In the genomic region with DNA sequence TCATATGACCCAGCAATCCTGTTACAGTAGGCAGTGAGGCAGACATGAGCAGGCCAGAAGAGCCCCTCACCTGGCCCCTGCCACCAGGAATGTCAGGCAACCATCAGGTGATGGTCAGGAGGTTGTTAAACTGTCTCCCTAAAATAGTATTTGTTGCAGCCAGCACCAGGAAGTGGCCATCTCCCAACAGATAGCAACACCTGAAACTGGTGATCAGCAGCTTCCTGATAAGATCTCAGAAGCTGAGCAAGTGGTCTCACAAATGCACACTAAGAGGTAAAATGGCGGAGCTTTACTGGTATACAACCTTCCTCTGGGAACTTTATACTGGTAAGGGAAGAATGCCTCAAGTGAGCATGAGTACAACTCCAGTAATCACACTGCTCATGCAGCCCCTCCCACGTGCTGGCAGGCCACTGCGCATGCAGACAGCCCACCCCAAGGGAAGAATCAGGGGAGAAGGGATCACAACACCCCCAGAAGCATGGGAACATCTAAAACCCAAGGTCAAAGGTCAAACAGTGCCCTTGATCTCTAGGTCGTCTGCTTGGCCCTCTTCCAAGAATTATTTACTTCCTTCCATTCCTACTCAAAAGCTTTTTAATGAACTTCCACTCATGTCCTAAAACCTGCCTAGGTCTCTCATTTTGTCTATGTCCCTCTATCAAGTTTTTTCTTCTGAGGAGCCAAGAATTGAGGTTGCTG, we compare ENCODE assay signal across 2 cellular contexts.
TF ChIP-seq lines count a peak whose summit lies in the region.

No MANE protein-coding gene starts in this region.

TF ChIP-seq in IMR-90, 13 proteins besides CTCF, POLR2A, EP300 and RAD21:
- no peak for TF ChIP-seq MAZ (IDR thresholded peaks at IDR 0.05; ENCODE audit: borderline replicate concordance, low read depth, low read length)
- no peak for TF ChIP-seq NFE2L2 (IDR thresholded peaks at IDR 0.05; ENCODE audit: low read depth, low read length)
- no peak for TF ChIP-seq FOS (IDR thresholded peaks at IDR 0.05; ENCODE audit: low read depth, low read length)
- no peak for TF ChIP-seq BHLHE40 (IDR thresholded peaks at IDR 0.05; ENCODE audit: low read depth, low read length)
- TF ChIP-seq, protein P1, sequence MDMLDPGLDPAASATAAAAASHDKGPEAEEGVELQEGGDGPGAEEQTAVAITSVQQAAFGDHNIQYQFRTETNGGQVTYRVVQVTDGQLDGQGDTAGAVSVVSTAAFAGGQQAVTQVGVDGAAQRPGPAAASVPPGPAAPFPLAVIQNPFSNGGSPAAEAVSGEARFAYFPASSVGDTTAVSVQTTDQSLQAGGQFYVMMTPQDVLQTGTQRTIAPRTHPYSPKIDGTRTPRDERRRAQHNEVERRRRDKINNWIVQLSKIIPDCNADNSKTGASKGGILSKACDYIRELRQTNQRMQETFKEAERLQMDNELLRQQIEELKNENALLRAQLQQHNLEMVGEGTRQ (IDR thresholded peaks at IDR 0.05; ENCODE audit: low read depth, low read length), result no peak
- TF ChIP-seq CEBPB (IDR thresholded peaks at IDR 0.05; ENCODE audit: low read depth, low read length), result no peak
- no peak for TF ChIP-seq MXI1 (IDR thresholded peaks at IDR 0.05; ENCODE audit: borderline replicate concordance, low read depth, low read length)
- TF ChIP-seq RFX5 (IDR thresholded peaks at IDR 0.05; ENCODE audit: low read depth, low read length), result no peak
- TF ChIP-seq, protein P2, sequence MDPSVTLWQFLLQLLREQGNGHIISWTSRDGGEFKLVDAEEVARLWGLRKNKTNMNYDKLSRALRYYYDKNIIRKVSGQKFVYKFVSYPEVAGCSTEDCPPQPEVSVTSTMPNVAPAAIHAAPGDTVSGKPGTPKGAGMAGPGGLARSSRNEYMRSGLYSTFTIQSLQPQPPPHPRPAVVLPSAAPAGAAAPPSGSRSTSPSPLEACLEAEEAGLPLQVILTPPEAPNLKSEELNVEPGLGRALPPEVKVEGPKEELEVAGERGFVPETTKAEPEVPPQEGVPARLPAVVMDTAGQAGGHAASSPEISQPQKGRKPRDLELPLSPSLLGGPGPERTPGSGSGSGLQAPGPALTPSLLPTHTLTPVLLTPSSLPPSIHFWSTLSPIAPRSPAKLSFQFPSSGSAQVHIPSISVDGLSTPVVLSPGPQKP (IDR thresholded peaks at IDR 0.05; ENCODE audit: borderline replicate concordance, low read depth, low read length), result no peak
- TF ChIP-seq CHD1 (IDR thresholded peaks at IDR 0.05; ENCODE audit: low read depth, low read length), result no peak
- TF ChIP-seq SMC3 (IDR thresholded peaks at IDR 0.05; ENCODE audit: low read depth, low read length), result no peak
- TF ChIP-seq MAFK (IDR thresholded peaks at IDR 0.05; ENCODE audit: low read depth, low read length), result no peak

TF ChIP-seq in endothelial cell of umbilical vein, 7 proteins besides CTCF, POLR2A, EP300 and RAD21:
- TF ChIP-seq MYC (IDR thresholded peaks at IDR 0.05; ENCODE audit: low read depth, low read length), result no peak
- TF ChIP-seq GATA2 (IDR thresholded peaks at IDR 0.05; ENCODE audit: insufficient read depth, insufficient read length, low read depth, low read length), result peak; percentile 44
TF ChIP-seq in endothelial cell of umbilical vein: peak in this region for 1.
